In genomic region chr5:51286046-51286445, GRCh38 we compare ENCODE assay signal across 23 cellular contexts.
"Had no signal": no experiment of that assay in that cellular context is flagged by ENCODE, and none has a peak within 500 bp of the region (broad histone marks: within the 10 kb centered on the region; RNA-seq: fewer than 3 reads in every experiment).

No MANE protein-coding gene starts in this region.

- H3K4me1 ChIP-seq: colonic mucosa, esophagus muscularis mucosa, esophagus squamous epithelium, foreskin keratinocyte, gastrocnemius medialis, gastroesophageal sphincter, heart left ventricle had no signal

- H3K36me3 ChIP-seq: colonic mucosa, esophagus muscularis mucosa, esophagus squamous epithelium, gastrocnemius medialis, gastroesophageal sphincter, heart left ventricle had no signal

- H3K4me3 ChIP-seq: colonic mucosa, coronary artery, dorsolateral prefrontal cortex, esophagus muscularis mucosa, esophagus squamous epithelium, gastrocnemius medialis, gastroesophageal sphincter, heart left ventricle had no signal

- H3K9me3 ChIP-seq: colonic mucosa, esophagus muscularis mucosa, esophagus squamous epithelium, gastrocnemius medialis, gastroesophageal sphincter, heart left ventricle had no signal

- DNase-seq: colonic mucosa; cortex of kidney; dermis blood vessel endothelial cell; dorsolateral prefrontal cortex; effector CD4-positive, alpha-beta T cell; effector CD8-positive, alpha-beta T cell; effector memory CD4-positive, alpha-beta T cell; effector memory CD8-positive, alpha-beta T cell; endodermal cell; erythroblast; esophagus squamous epithelium; foreskin fibroblast; foreskin keratinocyte; foreskin melanocyte; gastrocnemius medialis; glutamatergic neuron; head of caudate nucleus; heart left ventricle had no signal

- H3K4me3 Mint-ChIP-seq: dendritic cell treated with granulocyte-macrophage colony-stimulating factor and Interleukin-4, amounts not matched to agents 40 ng/mL and 50 ng/mL, for 4 days; effector memory CD8-positive, alpha-beta T cell; endodermal cell had no signal

- H3K27me3 Mint-ChIP-seq: dendritic cell treated with granulocyte-macrophage colony-stimulating factor and Interleukin-4, amounts not matched to agents 40 ng/mL and 50 ng/mL, for 4 days; effector memory CD8-positive, alpha-beta T cell had no signal

- H3K27me3 ChIP-seq: colonic mucosa, esophagus muscularis mucosa, esophagus squamous epithelium, foreskin keratinocyte, gastrocnemius medialis, gastroesophageal sphincter, heart left ventricle had no signal

- H3K27ac Mint-ChIP-seq: dendritic cell treated with granulocyte-macrophage colony-stimulating factor and Interleukin-4, amounts not matched to agents 40 ng/mL and 50 ng/mL, for 4 days; effector memory CD8-positive, alpha-beta T cell; endodermal cell had no signal

- H3K9me3 Mint-ChIP-seq: dendritic cell treated with granulocyte-macrophage colony-stimulating factor and Interleukin-4, amounts not matched to agents 40 ng/mL and 50 ng/mL, for 4 days; endodermal cell had no signal

- H3K27ac ChIP-seq: colonic mucosa, coronary artery, dorsolateral prefrontal cortex, epithelial cell of prostate, esophagus muscularis mucosa, esophagus squamous epithelium, foreskin keratinocyte, gastrocnemius medialis, gastroesophageal sphincter, heart left ventricle had no signal
